ENCODE assay signal across 19 cellular contexts in genomic region chr7:99363286-99363685, GRCh38. TPM values are rescaled to one million over a fixed set of nuclear protein-coding genes. Genes with fewer than 3 reads are reported as not detected.
DNase-seq lines count a peak whose midpoint lies in the region; ATAC-seq and TF ChIP-seq lines count a peak whose summit lies in the region.
"Had no signal": no experiment of that assay in that cellular context is flagged by ENCODE, and none has a peak within 500 bp of the region (broad histone marks: within the 10 kb centered on the region; RNA-seq: fewer than 3 reads in every experiment).

No MANE protein-coding gene starts in this region.

- no peaks in the 10 kb centered on the region for H3K79me2 ChIP-seq in fibroblast of lung (ENCODE audit: control insufficient read depth, insufficient read depth, low read length)

- no peak overlapping the region for H3K4me3 ChIP-seq in fibroblast of lung (replicated peaks in 1 of 4; ENCODE audit: control extremely low read depth in 1 of 4, insufficient read depth in 1 of 4, low read depth in 3 of 4, low read length in 4 of 4)
- H3K4me3 ChIP-seq: MG63, SK-N-MC had no signal

- H3K4me1 ChIP-seq in fibroblast of lung (ENCODE audit: control insufficient read depth, extremely low read depth, insufficient read depth, low read length) = no peaks in the 10 kb centered on the region
- H3K4me1 ChIP-seq: BE2C had no signal

- H3K36me3 Mint-ChIP-seq in type B pancreatic cell = peaks cover 30% of the 10 kb centered on the region

- no peak overlapping the region for H3K9ac ChIP-seq in fibroblast of lung (ENCODE audit: insufficient read depth, low read length)

- H3K9me3 ChIP-seq in fibroblast of lung (ENCODE audit: control insufficient read depth, insufficient read depth, low read depth, low read length) = no peaks in the 10 kb centered on the region
- H3K9me3 ChIP-seq: BE2C, MG63 had no signal

- H3K27ac Mint-ChIP-seq in type B pancreatic cell = peak overlapping the region; percentile 59

- no peaks in the 10 kb centered on the region for H3K27me3 ChIP-seq in fibroblast of lung (ENCODE audit: control insufficient read depth, insufficient read depth, low read length)
- H3K27me3 ChIP-seq: BE2C, MG63 had no signal

- H3K27me3 Mint-ChIP-seq in type B pancreatic cell = no peaks in the 10 kb centered on the region

- TF ChIP-seq CTCF in fibroblast of lung (conservative IDR thresholded peaks at IDR 0.05 in 1 of 2, IDR thresholded peaks at IDR 0.05 in 1 of 2; ENCODE audit: low read depth in 1 of 2, low read length in 2 of 2) (no peak), type B pancreatic cell (conservative IDR thresholded peaks at IDR 0.05) (no peak)

- ATAC-seq in SK-N-SH treated with all-trans-retinoic acid at 6 μM for 48 hours (peak; percentile 14; the same call in 1 of the 3 replicates), HG02852 (IDR thresholded peaks at IDR 0.05; ENCODE audit: unreplicated experiment) (no peak)
- ATAC-seq: HCT116 had no signal

- peaks cover 5% of the 10 kb centered on the region for H3K4me1 Mint-ChIP-seq in type B pancreatic cell (ENCODE audit: unreplicated experiment)

- no peak overlapping the region for H3K4me3 Mint-ChIP-seq in type B pancreatic cell

- no peaks in the 10 kb centered on the region for H3K9me3 Mint-ChIP-seq in type B pancreatic cell

- peak overlapping the region; percentile 54 for H3K27ac ChIP-seq in fibroblast of lung (ENCODE audit: insufficient read depth, low read length)

- no peaks in the 10 kb centered on the region for H4K20me1 ChIP-seq in fibroblast of lung (ENCODE audit: control insufficient read depth, extremely low read depth, insufficient read depth, low read length)

- H2AFZ ChIP-seq in fibroblast of lung (ENCODE audit: low read length) = no peak overlapping the region

- H3K36me3 ChIP-seq in fibroblast of lung (ENCODE audit: control insufficient read depth, insufficient read depth, low read length) = peaks cover 18% of the 10 kb centered on the region

- peak; percentile 47 for DNase-seq in EH (ENCODE audit: low read depth)
- DNase-seq in fibroblast of lung (ENCODE audit: low read depth in 2 of 2) = peak in 1 of 2 donors; percentile 57
- no peak for DNase-seq in type B pancreatic cell (ENCODE audit: extremely low spot score, unreplicated experiment)
- no peak for DNase-seq in HuH-7.5 (ENCODE audit: low spot score)
- DNase-seq in Kasumi-1 (lab: John Stamatoyannopoulos, UW) = no peak
- DNase-seq: BE2C, DMS53, GF-D8, NCI-H1417, NCI-H1694 treated with DMSO at 0.1 percent for 48 hours, NCI-H2081 treated with DMSO at 0.1 percent for 48 hours, NCI-H446 treated with DMSO at 0.1 percent for 48 hours, NCI-H526 treated with DMSO at 0.1 percent for 48 hours, Right ventricle myocardium superior had no signal

- H3K4me2 ChIP-seq in fibroblast of lung (ENCODE audit: extremely low read depth, insufficient read depth, low read length) = peak overlapping the region; percentile 15

TF ChIP-seq in SK-N-SH treated with all-trans-retinoic acid at 6 μM for 48 hours, 23 proteins besides CTCF, POLR2A, EP300 and RAD21:
- TF ChIP-seq PATZ1 (CRISPR knock-in tag; IDR thresholded peaks at IDR 0.05; ENCODE audit: borderline replicate concordance) = no peak
- TF ChIP-seq TCF4 (CRISPR knock-in tag; IDR thresholded peaks at IDR 0.05; ENCODE audit: borderline replicate concordance) = no peak
- no peak for TF ChIP-seq ISL1 (CRISPR knock-in tag; IDR thresholded peaks at IDR 0.05)
- no peak for TF ChIP-seq ZC3H10 (CRISPR knock-in tag; IDR thresholded peaks at IDR 0.05)
- no peak for TF ChIP-seq GLIS3 (CRISPR knock-in tag; IDR thresholded peaks at IDR 0.05)
- no peak for TF ChIP-seq CSDC2 (CRISPR knock-in tag; IDR thresholded peaks at IDR 0.05)
- TF ChIP-seq TOX (CRISPR knock-in tag; IDR thresholded peaks at IDR 0.05; ENCODE audit: borderline replicate concordance) = no peak
- TF ChIP-seq POU6F1 (CRISPR knock-in tag; IDR thresholded peaks at IDR 0.05; ENCODE audit: borderline replicate concordance, low read depth) = no peak
- TF ChIP-seq RARB (CRISPR knock-in tag; IDR thresholded peaks at IDR 0.05) = no peak
- no peak for TF ChIP-seq ESRRG (CRISPR knock-in tag; IDR thresholded peaks at IDR 0.05)
- TF ChIP-seq PPARA (CRISPR knock-in tag; IDR thresholded peaks at IDR 0.05; ENCODE audit: borderline replicate concordance) = no peak
- TF ChIP-seq ZFP30 (CRISPR knock-in tag; IDR thresholded peaks at IDR 0.05) = no peak
- TF ChIP-seq ZNF8 (CRISPR knock-in tag; IDR thresholded peaks at IDR 0.05) = no peak
- TF ChIP-seq CSRNP3 (CRISPR knock-in tag; IDR thresholded peaks at IDR 0.05) = no peak
- TF ChIP-seq ZNF565 (CRISPR knock-in tag; conservative IDR thresholded peaks at IDR 0.05; ENCODE audit: low read depth) = no peak
- TF ChIP-seq ARNTL (CRISPR knock-in tag; IDR thresholded peaks at IDR 0.05; ENCODE audit: borderline replicate concordance, low read depth) = no peak
- no peak for TF ChIP-seq OSR1 (CRISPR knock-in tag; IDR thresholded peaks at IDR 0.05)
- no peak for TF ChIP-seq ZFP3 (CRISPR knock-in tag; IDR thresholded peaks at IDR 0.05)

RNA-seq across cellular contexts. Expression of gene ARPC1B, which starts 11.2 kb away (rescaled TPM):
- total RNA-seq in fibroblast of lung (241 and 394 TPM in 2 replicates), type B pancreatic cell (ENCODE audit: low replicate concordance) (55.0 and 125 TPM in 2 replicates)
- 245 and 408 TPM in 2 replicates for polyA plus RNA-seq in fibroblast of lung
- polyA plus RNA-seq in fibroblast of lung (2012) = 319 and 543 TPM in 2 replicates
- 64.4 and 129 TPM in 2 replicates for polyA minus RNA-seq in fibroblast of lung (ENCODE audit: low replicate concordance)

RNA-seq across cellular contexts. Expression of gene ARPC1A, which starts 37.6 kb away (rescaled TPM):
- total RNA-seq in fibroblast of lung (162 and 226 TPM in 2 replicates), type B pancreatic cell (ENCODE audit: low replicate concordance) (164 and 209 TPM in 2 replicates)
- 184 and 279 TPM in 2 replicates for polyA plus RNA-seq in fibroblast of lung
- 215 and 312 TPM in 2 replicates for polyA plus RNA-seq in fibroblast of lung (2012)
- polyA minus RNA-seq in fibroblast of lung (ENCODE audit: low replicate concordance) = 268 and 362 TPM in 2 replicates

RNA-seq across cellular contexts. Expression of gene PDAP1, which starts 45.1 kb away (rescaled TPM):
- total RNA-seq in fibroblast of lung = 29.6 and 34.7 TPM in 2 replicates
- polyA plus RNA-seq in fibroblast of lung = 105 and 136 TPM in 2 replicates
- 205 and 288 TPM in 2 replicates for polyA plus RNA-seq in fibroblast of lung (2012)
- 57.0 and 61.1 TPM in 2 replicates for polyA minus RNA-seq in fibroblast of lung (ENCODE audit: low replicate concordance)
- total RNA-seq in type B pancreatic cell (ENCODE audit: low replicate concordance) = 112 and 115 TPM in 2 replicates

RNA-seq across cellular contexts. Expression of gene BUD31, which starts 45.5 kb away (rescaled TPM):
- total RNA-seq in fibroblast of lung = 114 and 129 TPM in 2 replicates
- 83.4 and 94.8 TPM in 2 replicates for polyA plus RNA-seq in fibroblast of lung
- 109 and 110 TPM in 2 replicates for polyA plus RNA-seq in fibroblast of lung (2012)
- 11.8 and 19.9 TPM in 2 replicates for polyA minus RNA-seq in fibroblast of lung (ENCODE audit: low replicate concordance)
- total RNA-seq in type B pancreatic cell (ENCODE audit: low replicate concordance) = 102 and 166 TPM in 2 replicates
